In the genomic region with DNA sequence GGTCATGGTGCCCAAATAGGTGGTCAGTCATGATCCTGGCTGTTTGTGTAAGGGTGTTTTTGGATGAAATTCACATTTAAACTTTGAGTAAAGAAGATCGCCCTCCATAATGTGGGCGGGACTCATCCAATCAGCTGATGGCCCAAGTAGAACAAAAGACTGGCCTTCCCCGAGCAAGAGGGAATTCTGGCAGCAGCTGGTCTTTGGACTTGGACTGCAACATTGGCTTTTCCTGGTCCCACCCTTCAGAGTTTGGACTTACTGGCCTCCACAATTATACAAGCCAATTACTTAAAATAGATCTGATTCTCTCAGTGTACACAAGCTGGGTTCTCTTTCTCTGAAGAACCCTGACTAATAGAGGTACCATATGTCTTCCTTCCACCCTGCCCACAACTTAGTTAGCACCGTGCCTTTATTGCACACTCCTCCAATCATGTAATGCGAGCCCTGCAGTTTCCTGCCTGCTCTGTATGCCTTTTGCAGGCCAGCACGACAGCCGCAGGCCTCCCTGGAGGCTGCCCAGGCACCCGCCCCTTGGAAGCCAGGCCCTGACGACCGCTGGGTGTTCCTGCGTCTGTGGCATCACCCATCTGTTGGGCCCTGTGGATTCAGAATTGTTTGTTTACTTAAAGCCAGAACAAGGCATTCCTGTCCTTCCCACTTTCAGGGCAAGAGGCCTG, we compare ENCODE assay signal across 10 cellular contexts. TPM values are rescaled to one million over a fixed set of nuclear protein-coding genes. Genes with fewer than 3 reads are reported as not detected.
DNase-seq lines count a peak whose midpoint lies in the region; ATAC-seq and TF ChIP-seq lines count a peak whose summit lies in the region.
"Had no signal": no experiment of that assay in that cellular context is flagged by ENCODE, and none has a peak within 500 bp of the region (broad histone marks: within the 10 kb centered on the region; RNA-seq: fewer than 3 reads in every experiment).

No MANE protein-coding gene starts in this region.

- H3K36me3 Mint-ChIP-seq in activated CD4-positive, alpha-beta memory T cell treated with anti-CD3 and anti-CD28 coated beads for 36 hours, result no peaks in the 10 kb centered on the region

- in situ Hi-C loops in G401 (cut with HindIII; ENCODE audit: low sequenced_read_pairs), result no loop called here

- WGBS in body of pancreas, 2 donors, result 68 to 75% methylated on average over 10 to 11 of the region's 11 CpGs

- H3K9me3 ChIP-seq in body of pancreas (no peaks in the 10 kb centered on the region), skeletal muscle tissue (ENCODE audit: control insufficient read depth in 3 of 3, low read length in 3 of 3) (no peaks in the 10 kb centered on the region)

- DNase-seq in G401 (ENCODE audit: low spot score), result peak; percentile 90
- DNase-seq in body of pancreas, result peak; percentile 29 to 56 (median 39)
- peak; percentile 27 to 47 for DNase-seq in hippocampal formation (lab: John Stamatoyannopoulos, UW)
- DNase-seq in NCI-H1417 treated with DMSO at 0.1 percent for 48 hours (lab: John Stamatoyannopoulos, UW), result no peak
- DNase-seq in stimulated activated CD4-positive, alpha-beta T cell treated with anti-CD3 and anti-CD28 coated beads, Interleukin-2, amount 100 ng/mL, for 24 hours, result no peak
- no peak for DNase-seq in activated CD4-positive, alpha-beta memory T cell treated with anti-CD3 and anti-CD28 coated beads for 36 hours
- no peak for DNase-seq in cortex of kidney (lab: John Stamatoyannopoulos, UW)
- DNase-seq: activated effector memory CD4-positive, alpha-beta T cell treated with anti-CD3 and anti-CD28 coated beads, Interleukin-2, amount 50 U/mL, for 16 hours; trophoblast cell had no signal

- TF ChIP-seq CTCF in body of pancreas (IDR thresholded peaks at IDR 0.05), result no peak

- no peaks in the 10 kb centered on the region for H3K27me3 ChIP-seq in body of pancreas
- no peaks in the 10 kb centered on the region for H3K27me3 ChIP-seq in skeletal muscle tissue (ENCODE audit: control insufficient read depth in 3 of 3, insufficient read depth in 3 of 3, low read length in 3 of 3)

- H3K4me1 ChIP-seq in body of pancreas, result peaks cover 8% of the 10 kb centered on the region
- H3K4me1 ChIP-seq in skeletal muscle tissue (ENCODE audit: control insufficient read depth in 3 of 3, insufficient read depth in 3 of 3, low read length in 3 of 3), result peaks cover 48 to 53% (median 51%) of the 10 kb centered on the region in 3 donors

- POLR2A ChIA-PET in activated CD4-positive, alpha-beta memory T cell treated with anti-CD3 and anti-CD28 coated beads for 36 hours (lab: Charles Lee), result no interaction called here

- no peak overlapping the region for H3K4me3 ChIP-seq in body of pancreas
- H3K4me3 ChIP-seq in skeletal muscle tissue (ENCODE audit: low read length in 3 of 3), result peak overlapping the region in 2 of 3 donors; percentile 15 to 68

- peak; percentile 61 for ATAC-seq in body of pancreas

- H3K9ac ChIP-seq in skeletal muscle tissue (ENCODE audit: low read depth in 1 of 3, low read length in 3 of 3), result peak overlapping the region; percentile 22 to 54 (median 25)

- no peaks in the 10 kb centered on the region for H3K27me3 Mint-ChIP-seq in activated CD4-positive, alpha-beta memory T cell treated with anti-CD3 and anti-CD28 coated beads for 36 hours

- no peak for TF ChIP-seq POLR2A in body of pancreas (IDR thresholded peaks at IDR 0.05)

- no peak overlapping the region for H3K27ac Mint-ChIP-seq in activated CD4-positive, alpha-beta memory T cell treated with anti-CD3 and anti-CD28 coated beads for 36 hours

- no peaks in the 10 kb centered on the region for H3K36me3 ChIP-seq in body of pancreas (replicated peaks in 1 of 2; ENCODE audit: insufficient read depth in 1 of 2, low read depth in 2 of 2)
- peaks cover 0 to 3% (median 2%) of the 10 kb centered on the region in 3 donors for H3K36me3 ChIP-seq in skeletal muscle tissue (ENCODE audit: control insufficient read depth in 3 of 3, insufficient read depth in 3 of 3, low read length in 3 of 3)

- peaks cover 2% of the 10 kb centered on the region for H3K9me3 Mint-ChIP-seq in activated CD4-positive, alpha-beta memory T cell treated with anti-CD3 and anti-CD28 coated beads for 36 hours

- CTCF ChIA-PET in activated CD4-positive, alpha-beta memory T cell treated with anti-CD3 and anti-CD28 coated beads for 36 hours (lab: Charles Lee), result interaction anchor here (1.0 kb wide), 1 partner anchor 10 kb away, joined by 4 read pairs; no protein-coding TSS in a partner anchor

- no peaks in the 10 kb centered on the region for H3K4me1 Mint-ChIP-seq in activated CD4-positive, alpha-beta memory T cell treated with anti-CD3 and anti-CD28 coated beads for 36 hours (ENCODE audit: low read depth)

- H3K27ac ChIP-seq in body of pancreas (peak overlapping the region in 3 of 4 donors; percentile 9 to 56 (median 44)), skeletal muscle tissue (ENCODE audit: low read depth, low read length) (peak overlapping the region; percentile 78)

- no peak overlapping the region for H3K4me3 Mint-ChIP-seq in activated CD4-positive, alpha-beta memory T cell treated with anti-CD3 and anti-CD28 coated beads for 36 hours

- intact Hi-C loops in body of pancreas (cut with DNase I), result no loop called here
- intact Hi-C loops in activated CD4-positive, alpha-beta memory T cell treated with anti-CD3 and anti-CD28 coated beads for 36 hours (cut with micrococcal nuclease), result no loop called here

RNA-seq across cellular contexts. Expression of gene INMT, which starts 1.2 kb away (rescaled TPM):
- 0.17 TPM in 1 of 2 replicates, not detected in the other for total RNA-seq in G401 (2014; rRNA removed; shearing (Covaris generic))
- total RNA-seq in body of pancreas (10 to 100 TPM; 30.4 to 48.1 TPM), skeletal muscle tissue (35.5 TPM)
- total RNA-seq in activated CD4-positive, alpha-beta memory T cell treated with anti-CD3 and anti-CD28 coated beads for 36 hours, result not detected

RNA-seq across cellular contexts. Expression of gene MINDY4, which starts 20.5 kb away (rescaled TPM):
- 6.8 and 7.5 TPM in 2 replicates for total RNA-seq in G401 (2014; rRNA removed; shearing (Covaris generic))
- total RNA-seq in body of pancreas, result 1 to 10 TPM; 7.5 to 8.6 TPM
- total RNA-seq in skeletal muscle tissue, result 7.8 TPM
- total RNA-seq in activated CD4-positive, alpha-beta memory T cell treated with anti-CD3 and anti-CD28 coated beads for 36 hours, result 1 to 10 TPM; 1.1 to 1.6 TPM

Comparison
In these comparisons a context has a peak if more than half of its experiments do, and no peak if none do; other contexts are left out.
1. DNase-seq: peak in G401 (single experiment), body of pancreas (4 of 4) and hippocampal formation (2 of 2); none in NCI-H1417 treated with DMSO at 0.1 percent for 48 hours (single experiment), stimulated activated CD4-positive, alpha-beta T cell treated with anti-CD3 and anti-CD28 coated beads, Interleukin-2, amount 100 ng/mL, for 24 hours (0 of 2), activated CD4-positive, alpha-beta memory T cell treated with anti-CD3 and anti-CD28 coated beads for 36 hours (single experiment) and cortex of kidney (single experiment).
2. H3K4me3 ChIP-seq: peak in skeletal muscle tissue (2 of 3); none in body of pancreas (0 of 2).
3. RNA of gene INMT, which starts 1.2 kb away (total RNA-seq): 30.4 to 48.1 TPM in body of pancreas and 35.5 TPM in skeletal muscle tissue (single experiment); 0.17 TPM in G401 and not detected in activated CD4-positive, alpha-beta memory T cell treated with anti-CD3 and anti-CD28 coated beads for 36 hours; every median in the first group is over 10 times any median in the second.